Comparison of ENCODE assay signal across 23 cellular contexts in genomic region chr7:67843001-67843400, GRCh38.
"Had no signal": no experiment of that assay in that cellular context is flagged by ENCODE, and none has a peak within 500 bp of the region (broad histone marks: within the 10 kb centered on the region; RNA-seq: fewer than 3 reads in every experiment).

No MANE protein-coding gene starts in this region.

- H3K9me3 ChIP-seq: esophagus squamous epithelium, lower lobe of right lung, prostate gland, right lobe of liver, testis, upper lobe of right lung, vagina had no signal

- H2AFZ ChIP-seq: parathyroid adenoma had no signal

- H3K4me1 Mint-ChIP-seq: memory B cell; naive B cell; nephron; stimulated activated naive B cell treated with anti-CD40 and anti-IgM and Interleukin-4, amounts not matched to agents 10 μg/mL and 1 μg/mL and 100 μg/mL, for 72 hours; stimulated activated naive CD8-positive, alpha-beta T cell treated with anti-CD3 and anti-CD28 coated beads, Interleukin-15, amount 100 ng/mL, for 72 hours had no signal

- H3K36me3 Mint-ChIP-seq: memory B cell; naive B cell; stimulated activated naive B cell treated with anti-CD40 and anti-IgM and Interleukin-4, amounts not matched to agents 10 μg/mL and 1 μg/mL and 100 μg/mL, for 72 hours had no signal

- H3K9ac ChIP-seq: parathyroid adenoma had no signal

- H3K27me3 Mint-ChIP-seq: dendritic cell treated with granulocyte-macrophage colony-stimulating factor and Interleukin-4, amounts not matched to agents 40 ng/mL and 50 ng/mL, for 4 days; effector memory CD8-positive, alpha-beta T cell; memory B cell; naive B cell; stimulated activated naive B cell treated with anti-CD40 and anti-IgM and Interleukin-4, amounts not matched to agents 10 μg/mL and 1 μg/mL and 100 μg/mL, for 72 hours; stimulated activated naive CD8-positive, alpha-beta T cell treated with anti-CD3 and anti-CD28 coated beads, Interleukin-15, amount 100 ng/mL, for 72 hours had no signal

- H3K27ac Mint-ChIP-seq: dendritic cell treated with granulocyte-macrophage colony-stimulating factor and Interleukin-4, amounts not matched to agents 40 ng/mL and 50 ng/mL, for 4 days; effector memory CD8-positive, alpha-beta T cell; memory B cell; naive B cell; nephron; stimulated activated naive B cell treated with anti-CD40 and anti-IgM and Interleukin-4, amounts not matched to agents 10 μg/mL and 1 μg/mL and 100 μg/mL, for 72 hours; stimulated activated naive CD8-positive, alpha-beta T cell treated with anti-CD3 and anti-CD28 coated beads, Interleukin-15, amount 100 ng/mL, for 72 hours had no signal

- H3K4me3 ChIP-seq: esophagus squamous epithelium, left ventricle myocardium inferior, lower lobe of right lung, prostate gland, right lobe of liver, spleen, testis, tibial nerve, upper lobe of right lung, vagina had no signal

- H3K4me1 ChIP-seq: esophagus squamous epithelium, left ventricle myocardium inferior, lower lobe of right lung, parathyroid adenoma, prostate gland, right lobe of liver, spleen, testis, tibial nerve, upper lobe of right lung, vagina had no signal

- DNase-seq: effector memory CD8-positive, alpha-beta T cell; esophagus squamous epithelium; kidney; left cardiac atrium; left ventricle myocardium inferior; lower lobe of right lung; naive B cell; right lobe of liver; spleen; stimulated activated CD4-positive, alpha-beta T cell treated with anti-CD3 and anti-CD28 coated beads, Interleukin-15, amount 100 ng/mL, for 24 hours; stimulated activated CD4-positive, alpha-beta T cell treated with anti-CD3 and anti-CD28 coated beads, Interleukin-1b, Interleukin-23, amount 100 ng/mL, for 48 hours; stimulated activated CD4-positive, alpha-beta T cell treated with anti-CD3 and anti-CD28 coated beads, Interleukin-4, amount 100 ng/mL, for 4 hours; stimulated activated naive B cell treated with anti-CD40 and anti-IgM and Interleukin-4, amounts not matched to agents 10 μg/mL and 1 μg/mL and 100 μg/mL, for 72 hours; stimulated activated naive CD8-positive, alpha-beta T cell treated with anti-CD3 and anti-CD28 coated beads, Interleukin-15, amount 100 ng/mL, for 72 hours; testis; upper lobe of right lung had no signal

- H3K79me2 ChIP-seq: parathyroid adenoma had no signal

- H3K27me3 ChIP-seq: esophagus squamous epithelium, right lobe of liver, testis, tibial nerve, upper lobe of right lung, vagina had no signal

- ATAC-seq: effector memory CD8-positive, alpha-beta T cell; left cardiac atrium; lower lobe of right lung; right lobe of liver; stimulated activated naive B cell treated with anti-CD40 and anti-IgM and Interleukin-4, amounts not matched to agents 10 μg/mL and 1 μg/mL and 100 μg/mL, for 72 hours; stimulated activated naive CD8-positive, alpha-beta T cell treated with anti-CD3 and anti-CD28 coated beads, Interleukin-15, amount 100 ng/mL, for 72 hours; upper lobe of right lung had no signal

- H3K27ac ChIP-seq: esophagus squamous epithelium, left ventricle myocardium inferior, lower lobe of right lung, parathyroid adenoma, prostate gland, right lobe of liver, spleen, testis, tibial nerve, upper lobe of right lung, vagina had no signal

- H3K4me3 Mint-ChIP-seq: dendritic cell treated with granulocyte-macrophage colony-stimulating factor and Interleukin-4, amounts not matched to agents 40 ng/mL and 50 ng/mL, for 4 days; effector memory CD8-positive, alpha-beta T cell; memory B cell; naive B cell; nephron; stimulated activated naive B cell treated with anti-CD40 and anti-IgM and Interleukin-4, amounts not matched to agents 10 μg/mL and 1 μg/mL and 100 μg/mL, for 72 hours; stimulated activated naive CD8-positive, alpha-beta T cell treated with anti-CD3 and anti-CD28 coated beads, Interleukin-15, amount 100 ng/mL, for 72 hours had no signal

- H3K36me3 ChIP-seq: esophagus squamous epithelium, left ventricle myocardium inferior, lower lobe of right lung, prostate gland, right lobe of liver, spleen, tibial nerve, upper lobe of right lung, vagina had no signal
